ENCODE assay signal across 1 cellular context in the genomic region with DNA sequence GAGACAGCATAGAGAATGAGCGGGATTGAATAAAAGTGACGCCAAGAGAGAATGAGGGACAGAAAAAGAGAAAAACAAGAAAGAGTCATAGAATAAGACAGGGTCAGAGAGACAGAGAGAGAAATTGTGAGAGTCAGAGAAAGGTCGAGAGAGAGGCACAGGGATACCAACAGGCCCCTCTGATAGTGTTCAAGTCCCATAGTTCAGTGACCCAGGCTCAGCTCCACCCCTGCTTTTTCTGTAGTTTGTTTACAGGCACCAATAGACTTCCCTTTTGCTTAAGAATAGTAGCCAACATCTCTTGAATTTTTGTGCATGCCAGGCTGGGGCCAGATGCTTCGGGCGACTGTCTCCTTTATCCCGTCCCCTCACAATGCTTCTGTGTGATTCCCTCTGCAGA.
TF ChIP-seq lines count a peak whose summit lies in the region.

No MANE protein-coding gene starts in this region.

TF ChIP-seq in K562, 482 proteins besides CTCF, POLR2A, EP300 and RAD21 (continued from another document):
- TF ChIP-seq, protein P1, sequence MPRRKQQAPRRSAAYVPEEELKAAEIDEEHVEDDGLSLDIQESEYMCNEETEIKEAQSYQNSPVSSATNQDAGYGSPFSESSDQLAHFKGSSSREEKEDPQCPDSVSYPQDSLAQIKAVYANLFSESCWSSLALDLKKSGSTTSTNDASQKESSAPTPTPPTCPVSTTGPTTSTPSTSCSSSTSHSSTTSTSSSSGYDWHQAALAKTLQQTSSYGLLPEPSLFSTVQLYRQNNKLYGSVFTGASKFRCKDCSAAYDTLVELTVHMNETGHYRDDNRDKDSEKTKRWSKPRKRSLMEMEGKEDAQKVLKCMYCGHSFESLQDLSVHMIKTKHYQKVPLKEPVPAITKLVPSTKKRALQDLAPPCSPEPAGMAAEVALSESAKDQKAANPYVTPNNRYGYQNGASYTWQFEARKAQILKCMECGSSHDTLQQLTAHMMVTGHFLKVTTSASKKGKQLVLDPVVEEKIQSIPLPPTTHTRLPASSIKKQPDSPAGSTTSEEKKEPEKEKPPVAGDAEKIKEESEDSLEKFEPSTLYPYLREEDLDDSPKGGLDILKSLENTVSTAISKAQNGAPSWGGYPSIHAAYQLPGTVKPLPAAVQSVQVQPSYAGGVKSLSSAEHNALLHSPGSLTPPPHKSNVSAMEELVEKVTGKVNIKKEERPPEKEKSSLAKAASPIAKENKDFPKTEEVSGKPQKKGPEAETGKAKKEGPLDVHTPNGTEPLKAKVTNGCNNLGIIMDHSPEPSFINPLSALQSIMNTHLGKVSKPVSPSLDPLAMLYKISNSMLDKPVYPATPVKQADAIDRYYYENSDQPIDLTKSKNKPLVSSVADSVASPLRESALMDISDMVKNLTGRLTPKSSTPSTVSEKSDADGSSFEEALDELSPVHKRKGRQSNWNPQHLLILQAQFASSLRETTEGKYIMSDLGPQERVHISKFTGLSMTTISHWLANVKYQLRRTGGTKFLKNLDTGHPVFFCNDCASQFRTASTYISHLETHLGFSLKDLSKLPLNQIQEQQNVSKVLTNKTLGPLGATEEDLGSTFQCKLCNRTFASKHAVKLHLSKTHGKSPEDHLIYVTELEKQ (CRISPR knock-in tag; IDR thresholded peaks at IDR 0.05): no peak
- TF ChIP-seq RFX7 (CRISPR knock-in tag; IDR thresholded peaks at IDR 0.05) (no peak), KDM5B (IDR thresholded peaks at IDR 0.05; ENCODE audit: insufficient replicate concordance, low read depth, low read length) (no peak), KLF16 (IDR thresholded peaks at IDR 0.05) (no peak), NRF1 (conservative IDR thresholded peaks at IDR 0.05 in 1 of 2, IDR thresholded peaks at IDR 0.05 in 1 of 2) (no peak), ZNF780A (CRISPR knock-in tag; IDR thresholded peaks at IDR 0.05) (no peak)
